8 cellular contexts compared by ENCODE assay signal in genomic region chr15:101243420-101243819, GRCh38. TPM values are rescaled to one million over a fixed set of nuclear protein-coding genes. Genes with fewer than 3 reads are reported as not detected.
DNase-seq lines count a peak whose midpoint lies in the region; ATAC-seq, FAIRE-seq and TF ChIP-seq lines count a peak whose summit lies in the region.
"Had no signal": no experiment of that assay in that cellular context is flagged by ENCODE, and none has a peak within 500 bp of the region (broad histone marks: within the 10 kb centered on the region; RNA-seq: fewer than 3 reads in every experiment).

No MANE protein-coding gene starts in this region.

- H4K20me1 ChIP-seq in astrocyte (ENCODE audit: insufficient read depth, low read length) (peaks cover 99% of the 10 kb centered on the region), neural progenitor cell (ENCODE audit: low read depth) (peaks cover 100% of the 10 kb centered on the region)

- no peak for FAIRE-seq in astrocyte (lab: Jason Lieb, UNC)
- FAIRE-seq in urothelium cell line (lab: Jason Lieb, UNC): no peak

- H3K9ac ChIP-seq in astrocyte (ENCODE audit: low read length) (no peak overlapping the region), neural progenitor cell (no peak overlapping the region)

- H2AFZ ChIP-seq in astrocyte (ENCODE audit: low read depth, low read length): no peak overlapping the region
- no peak overlapping the region for H2AFZ ChIP-seq in neural progenitor cell (replicated peaks)

- peaks cover 20% of the 10 kb centered on the region for H3K36me3 ChIP-seq in astrocyte (ENCODE audit: insufficient read depth, low read length)
- no peaks in the 10 kb centered on the region for H3K36me3 ChIP-seq in neural progenitor cell
- peaks cover 7% of the 10 kb centered on the region for H3K36me3 ChIP-seq in H7 (replicated peaks; ENCODE audit: control insufficient read depth, insufficient read depth, low read length)

- peaks cover 35% of the 10 kb centered on the region for H3K4me1 ChIP-seq in astrocyte (ENCODE audit: insufficient read depth, low read length)
- peaks cover 15% of the 10 kb centered on the region for H3K4me1 ChIP-seq in neural progenitor cell

- H3K9me3 Mint-ChIP-seq in CD4-positive, alpha-beta T cell: no peaks in the 10 kb centered on the region
- H3K9me3 Mint-ChIP-seq in astrocyte (ENCODE audit: unreplicated experiment) (no peaks in the 10 kb centered on the region), neural progenitor cell (peaks cover 10% of the 10 kb centered on the region)

- no peaks in the 10 kb centered on the region for H3K27me3 ChIP-seq in CD4-positive, alpha-beta T cell (ENCODE audit: control insufficient read depth, insufficient read depth, low read length)
- H3K27me3 ChIP-seq in HL-60 (ENCODE audit: insufficient read depth, poor library complexity, severe bottlenecking) (no peaks in the 10 kb centered on the region), astrocyte (ENCODE audit: insufficient read depth, low read length) (no peaks in the 10 kb centered on the region), neural progenitor cell (no peaks in the 10 kb centered on the region), H7 (ENCODE audit: control insufficient read depth, insufficient read depth, low read length) (no peaks in the 10 kb centered on the region)

- H3K4me1 Mint-ChIP-seq in CD4-positive, alpha-beta T cell (ENCODE audit: low read depth): peaks cover 94% of the 10 kb centered on the region
- H3K4me1 Mint-ChIP-seq in astrocyte (ENCODE audit: low read depth, unreplicated experiment) (peaks cover 22% of the 10 kb centered on the region), neural progenitor cell (peaks cover 32% of the 10 kb centered on the region)

- POLR2A ChIA-PET in CD4-positive, alpha-beta T cell (lab: Charles Lee): interaction anchor here (0.8 to 4.1 kb wide), 5 partner anchors 8 to 117 kb away, joined by 3 to 43 read pairs (median 4); partner anchors contain the start of genes CHSY1 and SNRPA1

- DNase-seq in CD4-positive, alpha-beta T cell: no peak
- DNase-seq in HL-60 (ENCODE audit: low read depth in 1 of 2, low spot score in 1 of 2) (no peak), astrocyte (ENCODE audit: low read depth) (no peak), neural progenitor cell (ENCODE audit: low spot score) (no peak), H7 (no peak), midbrain (lab: John Stamatoyannopoulos, UW) (no peak), urothelium cell line (ENCODE audit: low spot score) (no peak)
- DNase-seq: activated CD4-positive, alpha-beta T cell treated with anti-CD3 and anti-CD28 coated beads for 1 hour had no signal

- no peaks in the 10 kb centered on the region for H3K36me3 Mint-ChIP-seq in CD4-positive, alpha-beta T cell (ENCODE audit: low read depth)
- H3K36me3 Mint-ChIP-seq in astrocyte (ENCODE audit: low read depth, unreplicated experiment) (peaks cover 3% of the 10 kb centered on the region), neural progenitor cell (peaks cover 31% of the 10 kb centered on the region)

- H3K79me2 ChIP-seq in astrocyte (ENCODE audit: insufficient read depth, low read length): peaks cover 100% of the 10 kb centered on the region
- H3K79me2 ChIP-seq in neural progenitor cell (ENCODE audit: low read depth): peaks cover 100% of the 10 kb centered on the region

- H3K4me2 ChIP-seq in astrocyte (ENCODE audit: low read length) (peak overlapping the region; percentile 21), neural progenitor cell (peak overlapping the region; percentile 30)

- ATAC-seq in CD4-positive, alpha-beta T cell (ENCODE audit: poor library complexity): no peak

- H3K27ac ChIP-seq in CD4-positive, alpha-beta T cell (ENCODE audit: low read depth, low read length): no peak overlapping the region
- H3K27ac ChIP-seq in HL-60 (replicated peaks) (peak overlapping the region; percentile 83), astrocyte (ENCODE audit: low read depth, low read length) (no peak overlapping the region), neural progenitor cell (no peak overlapping the region)

- H3K4me3 ChIP-seq in HL-60 (replicated peaks; ENCODE audit: insufficient read depth, low read length) (no peak overlapping the region), astrocyte (ENCODE audit: insufficient read depth, low read depth, low read length) (no peak overlapping the region), neural progenitor cell (no peak overlapping the region), H7 (ENCODE audit: insufficient read depth, low read depth, low read length) (no peak overlapping the region)

- peak overlapping the region; percentile 81 for H3K27ac Mint-ChIP-seq in CD4-positive, alpha-beta T cell
- H3K27ac Mint-ChIP-seq in astrocyte (ENCODE audit: unreplicated experiment) (no peak overlapping the region), neural progenitor cell (peak overlapping the region; percentile 11)

- peak overlapping the region; percentile 59 for H3K4me3 Mint-ChIP-seq in CD4-positive, alpha-beta T cell
- H3K4me3 Mint-ChIP-seq in astrocyte (ENCODE audit: unreplicated experiment) (peak overlapping the region; percentile 68), neural progenitor cell (peak overlapping the region; percentile 13)

- CTCF ChIA-PET in CD4-positive, alpha-beta T cell (lab: Charles Lee): interaction anchor here (1.3 to 4.9 kb wide), 2 partner anchors 8 to 15 kb away, joined by 3 to 20 read pairs; partner anchors contain the start of gene CHSY1

- H3K9me3 ChIP-seq in CD4-positive, alpha-beta T cell (ENCODE audit: control insufficient read depth, low read length): no peaks in the 10 kb centered on the region
- H3K9me3 ChIP-seq in astrocyte (ENCODE audit: insufficient read depth, low read depth, low read length) (no peaks in the 10 kb centered on the region), neural progenitor cell (ENCODE audit: low read depth) (no peaks in the 10 kb centered on the region)

- H3K27me3 Mint-ChIP-seq in CD4-positive, alpha-beta T cell: no peaks in the 10 kb centered on the region
- no peaks in the 10 kb centered on the region for H3K27me3 Mint-ChIP-seq in astrocyte (ENCODE audit: low read depth, unreplicated experiment)
- H3K27me3 Mint-ChIP-seq in neural progenitor cell (ENCODE audit: insufficient read depth, low read depth): no peaks in the 10 kb centered on the region

- peaks cover 16% of the 10 kb centered on the region for H3F3A ChIP-seq in neural progenitor cell (ENCODE audit: low read depth)

- TF ChIP-seq CTCF in CD4-positive, alpha-beta T cell (IDR thresholded peaks at IDR 0.05): no peak
- TF ChIP-seq CTCF in HL-60 (IDR thresholded peaks at IDR 0.05; ENCODE audit: insufficient read depth, low read length) (no peak), astrocyte (IDR thresholded peaks at IDR 0.05; ENCODE audit: insufficient read depth, low read depth, low read length) (no peak), neural progenitor cell (IDR thresholded peaks at IDR 0.05) (no peak)

- intact Hi-C loops in CD4-positive, alpha-beta T cell (cut with DNase I, micrococcal nuclease): loop anchor here in 1 of 2 experiments (5.0 kb wide), 1 partner anchor 36 kb away; no protein-coding TSS in a partner anchor

RNA-seq across cellular contexts. Expression of gene CHSY1, which starts 8.4 kb away (rescaled TPM):
- 1 to 10 TPM; 5.8 to 6.7 TPM for total RNA-seq in CD4-positive, alpha-beta T cell
- total RNA-seq in astrocyte: 42.2 and 48.0 TPM in 2 replicates
- total RNA-seq in neural progenitor cell (ENCODE audit: low replicate concordance): 23.3 TPM in 2 replicates
- total RNA-seq in H7 (2014; rRNA removed; shearing (Covaris generic)): 45.8 and 64.9 TPM in 2 replicates

RNA-seq across cellular contexts. Expression of gene SELENOS, which starts 33.9 kb away (rescaled TPM):
- total RNA-seq in CD4-positive, alpha-beta T cell: 10 to 100 TPM; 41.7 to 48.5 TPM
- total RNA-seq in astrocyte: 71.2 and 79.4 TPM in 2 replicates
- 26.0 and 39.1 TPM in 2 replicates for total RNA-seq in neural progenitor cell (ENCODE audit: low replicate concordance)
- 52.2 and 55.5 TPM in 2 replicates for total RNA-seq in H7 (2014; rRNA removed; shearing (Covaris generic))

RNA-seq across cellular contexts. Expression of gene SNRPA1, which starts 51.6 kb away (rescaled TPM):
- total RNA-seq in CD4-positive, alpha-beta T cell: 100 to 1,000 TPM; 214 to 222 TPM
- total RNA-seq in astrocyte (65.9 and 79.5 TPM in 2 replicates), neural progenitor cell (ENCODE audit: low replicate concordance) (64.6 and 98.0 TPM in 2 replicates)
- 32.3 and 35.5 TPM in 2 replicates for total RNA-seq in H7 (2014; rRNA removed; shearing (Covaris generic))

Comparison
In these comparisons a context has a peak if more than half of its experiments do, and no peak if none do; other contexts are left out.
1. H3K4me3 Mint-ChIP-seq: peak in every context shown above with its lines; median percentile 68 in astrocyte; 59 in CD4-positive, alpha-beta T cell; 13 in neural progenitor cell.